Comparison of ENCODE assay signal across 5 cellular contexts in genomic region chr3:7242303-7242635, GRCh38.
"Had no signal": no experiment of that assay in that cellular context is flagged by ENCODE, and none has a peak within 500 bp of the region (broad histone marks: within the 10 kb centered on the region; RNA-seq: fewer than 3 reads in every experiment).

No MANE protein-coding gene starts in this region.

- H3K27ac Mint-ChIP-seq: GM23338, H9, IgD-negative memory B cell had no signal

- H3K4me3 ChIP-seq: GM23338 had no signal

- DNase-seq: H9, HCEC 1CT, KBM-7 had no signal

- ATAC-seq: GM23338 had no signal

- H3K36me3 Mint-ChIP-seq: IgD-negative memory B cell had no signal

- H3K27me3 Mint-ChIP-seq: IgD-negative memory B cell had no signal

- H2AFZ ChIP-seq: GM23338 had no signal

- H3K4me1 Mint-ChIP-seq: GM23338, H9, IgD-negative memory B cell had no signal

- H3K4me3 Mint-ChIP-seq: GM23338, H9, IgD-negative memory B cell had no signal

- H3K4me2 ChIP-seq: GM23338 had no signal
